ENCODE assay signal across 16 cellular contexts in the genomic region with DNA sequence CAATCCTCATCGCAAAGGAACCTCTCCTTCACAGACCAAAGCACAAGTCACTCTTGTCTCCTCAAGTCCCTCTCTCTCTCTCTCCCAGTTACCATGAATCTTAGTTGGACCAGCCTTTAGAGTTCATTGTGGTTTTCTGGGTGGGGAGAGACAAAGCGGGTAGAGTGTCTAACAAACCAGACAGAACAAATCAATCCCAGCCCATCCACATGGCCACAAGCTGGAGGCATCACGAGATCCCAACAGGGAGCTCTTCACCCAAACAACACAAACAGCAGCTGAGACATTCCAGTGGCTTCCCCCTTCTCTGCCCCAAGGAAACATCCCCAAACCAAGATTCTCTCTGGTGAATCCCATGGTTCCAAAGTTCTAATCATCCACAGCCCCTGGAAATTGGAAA. TPM values are rescaled to one million over a fixed set of nuclear protein-coding genes. Genes with fewer than 3 reads are reported as not detected.
DNase-seq lines count a peak whose midpoint lies in the region; ATAC-seq, FAIRE-seq and TF ChIP-seq lines count a peak whose summit lies in the region.
"Had no signal": no experiment of that assay in that cellular context is flagged by ENCODE, and none has a peak within 500 bp of the region (broad histone marks: within the 10 kb centered on the region; RNA-seq: fewer than 3 reads in every experiment).

No MANE protein-coding gene starts in this region.

- peak; percentile 67 for DNase-seq in AG09319 (ENCODE audit: extremely low read depth, low read depth)
- DNase-seq in HTR-8/SVneo (ENCODE audit: insufficient read length, low spot score), result no peak
- DNase-seq in osteoblast (ENCODE audit: insufficient read length, low spot score, missing footprints), result no peak
- DNase-seq in GM13977 (ENCODE audit: low spot score), result no peak
- DNase-seq in cortex of kidney (lab: John Stamatoyannopoulos, UW), result no peak
- no peak for DNase-seq in NCI-H526 (lab: John Stamatoyannopoulos, UW)
- DNase-seq: activated CD4-positive, CD25-positive, alpha-beta regulatory T cell treated with anti-CD3 and anti-CD28 coated beads, Interleukin-2, amount 50 U/mL, for 72 hours; Caco-2; left colon; NCI-H1436 treated with DMSO at 0.1 percent for 48 hours; NK-92 treated with Interleukin-12 subunit alpha and Interleukin-12 subunit beta, amount 100 ng/mL, for 24 hours; stimulated activated CD4-positive, alpha-beta T cell treated with anti-CD3 and anti-CD28 coated beads, Interleukin-12 subunit alpha, Interleukin-12 subunit beta, amount 100 ng/mL, for 4 hours; stimulated activated CD8-positive, alpha-beta memory T cell treated with anti-CD3 and anti-CD28 coated beads, Interleukin-4, amount 100 ng/mL, for 48 hours had no signal

- no peak for ATAC-seq in GM21786 (IDR thresholded peaks at IDR 0.05; ENCODE audit: unreplicated experiment)
- ATAC-seq: left colon had no signal

- no peaks in the 10 kb centered on the region for H3K27me3 ChIP-seq in osteoblast (ENCODE audit: insufficient read depth, low read length)

- H3K36me3 Mint-ChIP-seq in dendritic cell treated with granulocyte-macrophage colony-stimulating factor and Interleukin-4, amounts not matched to agents 40 ng/mL and 50 ng/mL, for 4 days (ENCODE audit: low read depth), result peaks cover 41% of the 10 kb centered on the region

- peaks cover 88% of the 10 kb centered on the region for H3K4me1 ChIP-seq in osteoblast (ENCODE audit: insufficient read depth, low read length)

- H3K9me3 Mint-ChIP-seq in dendritic cell treated with granulocyte-macrophage colony-stimulating factor and Interleukin-4, amounts not matched to agents 40 ng/mL and 50 ng/mL, for 4 days, result no peaks in the 10 kb centered on the region

- H3K4me3 ChIP-seq in osteoblast (ENCODE audit: insufficient read depth, low read length), result peak overlapping the region; percentile 26

- peaks cover 99% of the 10 kb centered on the region for H3K79me2 ChIP-seq in osteoblast (ENCODE audit: insufficient read depth, low read length)

- H2AFZ ChIP-seq in osteoblast (ENCODE audit: low read length), result no peak overlapping the region

- H3K9me3 ChIP-seq in osteoblast (ENCODE audit: low read depth, low read length), result no peaks in the 10 kb centered on the region
- H3K9me3 ChIP-seq: Caco-2 had no signal

- no peaks in the 10 kb centered on the region for H3K27me3 Mint-ChIP-seq in dendritic cell treated with granulocyte-macrophage colony-stimulating factor and Interleukin-4, amounts not matched to agents 40 ng/mL and 50 ng/mL, for 4 days

- peak overlapping the region; percentile 73 for H3K27ac ChIP-seq in osteoblast (ENCODE audit: low read depth, low read length)

- peak overlapping the region; percentile 7 for H3K4me3 Mint-ChIP-seq in dendritic cell treated with granulocyte-macrophage colony-stimulating factor and Interleukin-4, amounts not matched to agents 40 ng/mL and 50 ng/mL, for 4 days

- peaks cover 46% of the 10 kb centered on the region for H3K36me3 ChIP-seq in osteoblast (ENCODE audit: insufficient read depth, low read length)

- FAIRE-seq in HTR-8/SVneo (lab: Jason Lieb, UNC), result peak; percentile 85
- FAIRE-seq: colon had no signal

- TF ChIP-seq CTCF in AG09319 (IDR thresholded peaks at IDR 0.05; ENCODE audit: low read depth, low read length), result no peak
- no peak for TF ChIP-seq CTCF in osteoblast (IDR thresholded peaks at IDR 0.05; ENCODE audit: extremely low read depth, low read depth, low read length)
- no peak for TF ChIP-seq CTCF in GM13977 (IDR thresholded peaks at IDR 0.05; ENCODE audit: extremely low read depth, insufficient read depth, missing control alignments)

- H3K27ac Mint-ChIP-seq in dendritic cell treated with granulocyte-macrophage colony-stimulating factor and Interleukin-4, amounts not matched to agents 40 ng/mL and 50 ng/mL, for 4 days, result peak overlapping the region; percentile 75

- peak overlapping the region; percentile 21 for H3K4me2 ChIP-seq in osteoblast (ENCODE audit: insufficient read depth, low read length)

- in situ Hi-C loops in GM13977 (cut with MboI; ENCODE audit: low pct_unique_long_range_greater_than_20kb, low sequenced_read_pairs, unreplicated experiment), result no loop called here

- intact Hi-C loops in dendritic cell treated with granulocyte-macrophage colony-stimulating factor and Interleukin-4, amounts not matched to agents 40 ng/mL and 50 ng/mL, for 4 days (cut with micrococcal nuclease), result no loop called here

- H3K4me1 Mint-ChIP-seq in dendritic cell treated with granulocyte-macrophage colony-stimulating factor and Interleukin-4, amounts not matched to agents 40 ng/mL and 50 ng/mL, for 4 days (ENCODE audit: low read depth), result peaks cover 96% of the 10 kb centered on the region

- H4K20me1 ChIP-seq in osteoblast (ENCODE audit: insufficient read depth, low read length), result peaks cover 89% of the 10 kb centered on the region

RNA-seq across cellular contexts. Expression of gene ACTN1, which starts 22.4 kb away (rescaled TPM):
- total RNA-seq in osteoblast, result 444 and 447 TPM in 2 replicates
